In the genomic region with DNA sequence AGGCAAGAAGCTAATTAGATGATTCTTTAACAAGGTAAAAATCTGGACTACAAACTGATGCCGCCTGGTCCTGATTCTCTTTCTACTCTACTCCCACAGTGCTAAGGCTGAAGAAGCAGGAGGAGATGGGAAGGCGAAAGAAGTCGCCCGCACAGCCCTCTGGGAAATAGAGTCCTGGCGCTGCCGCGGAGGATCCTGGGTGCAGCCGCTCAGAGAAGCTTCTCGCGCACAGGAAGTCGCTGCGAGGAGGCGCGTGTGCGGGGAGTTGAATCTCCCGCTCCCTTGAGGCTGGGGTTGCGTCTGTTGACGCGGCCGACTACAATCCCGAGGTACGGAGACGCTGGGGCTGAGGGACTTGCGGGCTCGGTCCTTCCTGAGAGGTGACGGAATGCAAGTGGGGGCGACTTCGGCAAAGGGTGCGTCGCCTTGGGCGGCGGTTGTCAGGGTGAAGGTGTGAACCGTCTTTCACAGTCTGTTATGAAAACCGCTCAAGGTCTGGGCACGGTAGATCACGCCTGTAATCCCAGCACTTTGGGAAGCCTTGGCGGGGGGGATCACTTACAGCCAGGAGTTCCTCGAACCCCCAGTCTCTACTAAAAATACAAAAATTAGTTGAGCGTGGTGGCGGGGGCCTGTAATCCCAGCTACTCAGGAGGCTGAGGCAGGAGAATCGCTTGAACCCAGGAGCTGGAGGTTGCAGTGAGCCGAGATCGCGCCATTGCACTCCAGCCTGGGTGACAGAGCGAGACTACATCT, we compare ENCODE assay signal across 1 cellular context.
TF ChIP-seq lines count a peak whose summit lies in the region.

A gene (plus strand): TSS at position 212 of the 756 bp plus-strand sequence. CDS start 5,078 bp downstream, outside the sequence.

TF ChIP-seq in K562, 482 proteins besides CTCF, POLR2A, EP300 and RAD21 (continued from another document and continues in another):
- TF ChIP-seq, protein P1, sequence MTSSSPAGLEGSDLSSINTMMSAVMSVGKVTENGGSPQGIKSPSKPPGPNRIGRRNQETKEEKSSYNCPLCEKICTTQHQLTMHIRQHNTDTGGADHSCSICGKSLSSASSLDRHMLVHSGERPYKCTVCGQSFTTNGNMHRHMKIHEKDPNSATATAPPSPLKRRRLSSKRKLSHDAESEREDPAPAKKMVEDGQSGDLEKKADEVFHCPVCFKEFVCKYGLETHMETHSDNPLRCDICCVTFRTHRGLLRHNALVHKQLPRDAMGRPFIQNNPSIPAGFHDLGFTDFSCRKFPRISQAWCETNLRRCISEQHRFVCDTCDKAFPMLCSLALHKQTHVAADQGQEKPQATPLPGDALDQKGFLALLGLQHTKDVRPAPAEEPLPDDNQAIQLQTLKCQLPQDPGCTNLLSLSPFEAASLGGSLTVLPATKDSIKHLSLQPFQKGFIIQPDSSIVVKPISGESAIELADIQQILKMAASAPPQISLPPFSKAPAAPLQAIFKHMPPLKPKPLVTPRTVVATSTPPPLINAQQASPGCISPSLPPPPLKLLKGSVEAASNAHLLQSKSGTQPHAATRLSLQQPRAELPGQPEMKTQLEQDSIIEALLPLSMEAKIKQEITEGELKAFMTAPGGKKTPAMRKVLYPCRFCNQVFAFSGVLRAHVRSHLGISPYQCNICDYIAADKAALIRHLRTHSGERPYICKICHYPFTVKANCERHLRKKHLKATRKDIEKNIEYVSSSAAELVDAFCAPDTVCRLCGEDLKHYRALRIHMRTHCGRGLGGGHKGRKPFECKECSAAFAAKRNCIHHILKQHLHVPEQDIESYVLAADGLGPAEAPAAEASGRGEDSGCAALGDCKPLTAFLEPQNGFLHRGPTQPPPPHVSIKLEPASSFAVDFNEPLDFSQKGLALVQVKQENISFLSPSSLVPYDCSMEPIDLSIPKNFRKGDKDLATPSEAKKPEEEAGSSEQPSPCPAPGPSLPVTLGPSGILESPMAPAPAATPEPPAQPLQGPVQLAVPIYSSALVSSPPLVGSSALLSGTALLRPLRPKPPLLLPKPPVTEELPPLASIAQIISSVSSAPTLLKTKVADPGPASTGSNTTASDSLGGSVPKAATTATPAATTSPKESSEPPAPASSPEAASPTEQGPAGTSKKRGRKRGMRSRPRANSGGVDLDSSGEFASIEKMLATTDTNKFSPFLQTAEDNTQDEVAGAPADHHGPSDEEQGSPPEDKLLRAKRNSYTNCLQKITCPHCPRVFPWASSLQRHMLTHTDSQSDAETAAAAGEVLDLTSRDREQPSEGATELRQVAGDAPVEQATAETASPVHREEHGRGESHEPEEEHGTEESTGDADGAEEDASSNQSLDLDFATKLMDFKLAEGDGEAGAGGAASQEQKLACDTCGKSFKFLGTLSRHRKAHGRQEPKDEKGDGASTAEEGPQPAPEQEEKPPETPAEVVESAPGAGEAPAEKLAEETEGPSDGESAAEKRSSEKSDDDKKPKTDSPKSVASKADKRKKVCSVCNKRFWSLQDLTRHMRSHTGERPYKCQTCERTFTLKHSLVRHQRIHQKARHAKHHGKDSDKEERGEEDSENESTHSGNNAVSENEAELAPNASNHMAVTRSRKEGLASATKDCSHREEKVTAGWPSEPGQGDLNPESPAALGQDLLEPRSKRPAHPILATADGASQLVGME (CRISPR knock-in tag; IDR thresholded peaks at IDR 0.05), result 0 out of 2 replicates have a peak, but pooled peaks have one; percentile 75
- TF ChIP-seq ZNF75A (CRISPR knock-in tag; IDR thresholded peaks at IDR 0.05), result no peak
- no peak for TF ChIP-seq LEF1 (IDR thresholded peaks at IDR 0.05)
- TF ChIP-seq GABPB1 (CRISPR knock-in tag; IDR thresholded peaks at IDR 0.05), result peak; percentile 95
- no peak for TF ChIP-seq FOXA1 (IDR thresholded peaks at IDR 0.05; ENCODE audit: borderline replicate concordance)
- no peak for TF ChIP-seq NFE2L1 (tag; IDR thresholded peaks at IDR 0.05; ENCODE audit: borderline replicate concordance, low read depth)
- TF ChIP-seq NR2F6 (CRISPR knock-in tag; IDR thresholded peaks at IDR 0.05), result no peak
- TF ChIP-seq POLR2G (IDR thresholded peaks at IDR 0.05; ENCODE audit: low read depth, low read length), result peak; percentile 92
- TF ChIP-seq PYGO2 (tag; IDR thresholded peaks at IDR 0.05), result no peak
- no peak for TF ChIP-seq DPF2 (IDR thresholded peaks at IDR 0.05)
- no peak for TF ChIP-seq SRF (CRISPR knock-in tag; IDR thresholded peaks at IDR 0.05)
- TF ChIP-seq MBD2 (IDR thresholded peaks at IDR 0.05; ENCODE audit: borderline replicate concordance, low read depth), result peak; percentile 73; the same call in 1 of the 2 replicates
- TF ChIP-seq, protein P2, sequence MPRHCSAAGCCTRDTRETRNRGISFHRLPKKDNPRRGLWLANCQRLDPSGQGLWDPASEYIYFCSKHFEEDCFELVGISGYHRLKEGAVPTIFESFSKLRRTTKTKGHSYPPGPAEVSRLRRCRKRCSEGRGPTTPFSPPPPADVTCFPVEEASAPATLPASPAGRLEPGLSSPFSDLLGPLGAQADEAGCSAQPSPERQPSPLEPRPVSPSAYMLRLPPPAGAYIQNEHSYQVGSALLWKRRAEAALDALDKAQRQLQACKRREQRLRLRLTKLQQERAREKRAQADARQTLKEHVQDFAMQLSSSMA (CRISPR knock-in tag; IDR thresholded peaks at IDR 0.05), result no peak
- TF ChIP-seq HNRNPK (IDR thresholded peaks at IDR 0.05; ENCODE audit: low read depth, low read length, poor library complexity, severe bottlenecking), result no peak
- TF ChIP-seq RBM39 (optimal IDR thresholded peaks at IDR 0.05; ENCODE audit: low read depth, low read length), result no peak
- peak; percentile 31; the same call in 1 of the 2 replicates for TF ChIP-seq ARID1B (IDR thresholded peaks at IDR 0.05)
- TF ChIP-seq TAF7 (tag; IDR thresholded peaks at IDR 0.05), result peak; percentile 32; the same call in 1 of the 2 replicates
- peak; percentile 30; the same call in 1 of the 2 replicates for TF ChIP-seq HDAC8 (tag; IDR thresholded peaks at IDR 0.05)
- no peak for TF ChIP-seq NCOR1 (IDR thresholded peaks at IDR 0.05)
- TF ChIP-seq CBFB (CRISPR knock-in tag; IDR thresholded peaks at IDR 0.05), result 0 out of 2 replicates have a peak, but pooled peaks have one; percentile 66
- TF ChIP-seq MEF2A (IDR thresholded peaks at IDR 0.05; ENCODE audit: control insufficient read depth, low read depth, low read length), result no peak
- TF ChIP-seq, protein P3, sequence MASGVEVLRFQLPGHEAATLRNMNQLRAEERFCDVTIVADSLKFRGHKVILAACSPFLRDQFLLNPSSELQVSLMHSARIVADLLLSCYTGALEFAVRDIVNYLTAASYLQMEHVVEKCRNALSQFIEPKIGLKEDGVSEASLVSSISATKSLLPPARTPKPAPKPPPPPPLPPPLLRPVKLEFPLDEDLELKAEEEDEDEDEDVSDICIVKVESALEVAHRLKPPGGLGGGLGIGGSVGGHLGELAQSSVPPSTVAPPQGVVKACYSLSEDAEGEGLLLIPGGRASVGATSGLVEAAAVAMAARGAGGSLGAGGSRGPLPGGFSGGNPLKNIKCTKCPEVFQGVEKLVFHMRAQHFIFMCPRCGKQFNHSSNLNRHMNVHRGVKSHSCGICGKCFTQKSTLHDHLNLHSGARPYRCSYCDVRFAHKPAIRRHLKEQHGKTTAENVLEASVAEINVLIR (CRISPR knock-in tag; IDR thresholded peaks at IDR 0.05), result peak; percentile 32; the same call in 1 of the 2 replicates
- no peak for TF ChIP-seq GTF2E2 (tag; IDR thresholded peaks at IDR 0.05)
- TF ChIP-seq BRD4 (IDR thresholded peaks at IDR 0.05), result no peak
- no peak for TF ChIP-seq MCM7 (IDR thresholded peaks at IDR 0.05)
- peak; percentile 88 for TF ChIP-seq EP400 (IDR thresholded peaks at IDR 0.05)
- TF ChIP-seq, protein P4, sequence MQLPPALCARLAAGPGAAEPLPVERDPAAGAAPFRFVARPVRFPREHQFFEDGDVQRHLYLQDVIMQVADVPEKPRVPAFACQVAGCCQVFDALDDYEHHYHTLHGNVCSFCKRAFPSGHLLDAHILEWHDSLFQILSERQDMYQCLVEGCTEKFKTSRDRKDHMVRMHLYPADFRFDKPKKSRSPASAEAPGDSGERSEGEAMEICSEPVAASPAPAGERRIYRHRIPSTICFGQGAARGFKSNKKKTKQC (CRISPR knock-in tag; IDR thresholded peaks at IDR 0.05), result peak; percentile 98
- TF ChIP-seq, protein P5, sequence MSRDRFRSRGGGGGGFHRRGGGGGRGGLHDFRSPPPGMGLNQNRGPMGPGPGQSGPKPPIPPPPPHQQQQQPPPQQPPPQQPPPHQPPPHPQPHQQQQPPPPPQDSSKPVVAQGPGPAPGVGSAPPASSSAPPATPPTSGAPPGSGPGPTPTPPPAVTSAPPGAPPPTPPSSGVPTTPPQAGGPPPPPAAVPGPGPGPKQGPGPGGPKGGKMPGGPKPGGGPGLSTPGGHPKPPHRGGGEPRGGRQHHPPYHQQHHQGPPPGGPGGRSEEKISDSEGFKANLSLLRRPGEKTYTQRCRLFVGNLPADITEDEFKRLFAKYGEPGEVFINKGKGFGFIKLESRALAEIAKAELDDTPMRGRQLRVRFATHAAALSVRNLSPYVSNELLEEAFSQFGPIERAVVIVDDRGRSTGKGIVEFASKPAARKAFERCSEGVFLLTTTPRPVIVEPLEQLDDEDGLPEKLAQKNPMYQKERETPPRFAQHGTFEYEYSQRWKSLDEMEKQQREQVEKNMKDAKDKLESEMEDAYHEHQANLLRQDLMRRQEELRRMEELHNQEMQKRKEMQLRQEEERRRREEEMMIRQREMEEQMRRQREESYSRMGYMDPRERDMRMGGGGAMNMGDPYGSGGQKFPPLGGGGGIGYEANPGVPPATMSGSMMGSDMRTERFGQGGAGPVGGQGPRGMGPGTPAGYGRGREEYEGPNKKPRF (IDR thresholded peaks at IDR 0.05; ENCODE audit: low read depth, low read length), result no peak
- no peak for TF ChIP-seq RHOXF2B (CRISPR knock-in tag; conservative IDR thresholded peaks at IDR 0.05)
- TF ChIP-seq ESRRA (IDR thresholded peaks at IDR 0.05; ENCODE audit: borderline replicate concordance, low read depth), result peak; percentile 12; the same call in 1 of the 2 replicates
- TF ChIP-seq SOX6 (IDR thresholded peaks at IDR 0.05), result peak; percentile 57; the same call in 1 of the 2 replicates
- no peak for TF ChIP-seq POLR2H (tag; IDR thresholded peaks at IDR 0.05; ENCODE audit: low read depth)
- TF ChIP-seq FUS (optimal IDR thresholded peaks at IDR 0.05; ENCODE audit: low read depth, low read length), result no peak
- TF ChIP-seq, protein P6, sequence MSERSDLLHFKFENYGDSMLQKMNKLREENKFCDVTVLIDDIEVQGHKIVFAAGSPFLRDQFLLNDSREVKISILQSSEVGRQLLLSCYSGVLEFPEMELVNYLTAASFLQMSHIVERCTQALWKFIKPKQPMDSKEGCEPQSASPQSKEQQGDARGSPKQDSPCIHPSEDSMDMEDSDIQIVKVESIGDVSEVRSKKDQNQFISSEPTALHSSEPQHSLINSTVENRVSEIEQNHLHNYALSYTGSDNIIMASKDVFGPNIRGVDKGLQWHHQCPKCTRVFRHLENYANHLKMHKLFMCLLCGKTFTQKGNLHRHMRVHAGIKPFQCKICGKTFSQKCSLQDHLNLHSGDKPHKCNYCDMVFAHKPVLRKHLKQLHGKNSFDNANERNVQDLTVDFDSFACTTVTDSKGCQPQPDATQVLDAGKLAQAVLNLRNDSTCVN (CRISPR knock-in tag; IDR thresholded peaks at IDR 0.05), result peak; percentile 56; the same call in 1 of the 2 replicates
- no peak for TF ChIP-seq MIER1 (IDR thresholded peaks at IDR 0.05; ENCODE audit: low read depth)
- TF ChIP-seq, protein P7, sequence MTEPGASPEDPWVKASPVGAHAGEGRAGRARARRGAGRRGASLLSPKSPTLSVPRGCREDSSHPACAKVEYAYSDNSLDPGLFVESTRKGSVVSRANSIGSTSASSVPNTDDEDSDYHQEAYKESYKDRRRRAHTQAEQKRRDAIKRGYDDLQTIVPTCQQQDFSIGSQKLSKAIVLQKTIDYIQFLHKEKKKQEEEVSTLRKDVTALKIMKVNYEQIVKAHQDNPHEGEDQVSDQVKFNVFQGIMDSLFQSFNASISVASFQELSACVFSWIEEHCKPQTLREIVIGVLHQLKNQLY (CRISPR knock-in tag; conservative IDR thresholded peaks at IDR 0.05), result peak in 1 of 2 experiments; percentile 93; a peak in 1 of 4 replicates
- no peak for TF ChIP-seq ZNF696 (CRISPR knock-in tag; conservative IDR thresholded peaks at IDR 0.05)
- TF ChIP-seq, protein P8, sequence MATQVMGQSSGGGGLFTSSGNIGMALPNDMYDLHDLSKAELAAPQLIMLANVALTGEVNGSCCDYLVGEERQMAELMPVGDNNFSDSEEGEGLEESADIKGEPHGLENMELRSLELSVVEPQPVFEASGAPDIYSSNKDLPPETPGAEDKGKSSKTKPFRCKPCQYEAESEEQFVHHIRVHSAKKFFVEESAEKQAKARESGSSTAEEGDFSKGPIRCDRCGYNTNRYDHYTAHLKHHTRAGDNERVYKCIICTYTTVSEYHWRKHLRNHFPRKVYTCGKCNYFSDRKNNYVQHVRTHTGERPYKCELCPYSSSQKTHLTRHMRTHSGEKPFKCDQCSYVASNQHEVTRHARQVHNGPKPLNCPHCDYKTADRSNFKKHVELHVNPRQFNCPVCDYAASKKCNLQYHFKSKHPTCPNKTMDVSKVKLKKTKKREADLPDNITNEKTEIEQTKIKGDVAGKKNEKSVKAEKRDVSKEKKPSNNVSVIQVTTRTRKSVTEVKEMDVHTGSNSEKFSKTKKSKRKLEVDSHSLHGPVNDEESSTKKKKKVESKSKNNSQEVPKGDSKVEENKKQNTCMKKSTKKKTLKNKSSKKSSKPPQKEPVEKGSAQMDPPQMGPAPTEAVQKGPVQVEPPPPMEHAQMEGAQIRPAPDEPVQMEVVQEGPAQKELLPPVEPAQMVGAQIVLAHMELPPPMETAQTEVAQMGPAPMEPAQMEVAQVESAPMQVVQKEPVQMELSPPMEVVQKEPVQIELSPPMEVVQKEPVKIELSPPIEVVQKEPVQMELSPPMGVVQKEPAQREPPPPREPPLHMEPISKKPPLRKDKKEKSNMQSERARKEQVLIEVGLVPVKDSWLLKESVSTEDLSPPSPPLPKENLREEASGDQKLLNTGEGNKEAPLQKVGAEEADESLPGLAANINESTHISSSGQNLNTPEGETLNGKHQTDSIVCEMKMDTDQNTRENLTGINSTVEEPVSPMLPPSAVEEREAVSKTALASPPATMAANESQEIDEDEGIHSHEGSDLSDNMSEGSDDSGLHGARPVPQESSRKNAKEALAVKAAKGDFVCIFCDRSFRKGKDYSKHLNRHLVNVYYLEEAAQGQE (CRISPR knock-in tag; IDR thresholded peaks at IDR 0.05; ENCODE audit: low read depth), result peak; percentile 53; the same call in 1 of the 2 replicates
- TF ChIP-seq NR4A1 (CRISPR knock-in tag; IDR thresholded peaks at IDR 0.05), result 0 out of 2 replicates have a peak, but pooled peaks have one; percentile 52
- peak; percentile 66; the same call in 1 of the 2 replicates for TF ChIP-seq NR4A1 (tag; IDR thresholded peaks at IDR 0.05)
- peak; percentile 37; the same call in 1 of the 2 replicates for TF ChIP-seq TCF3 (CRISPR knock-in tag; IDR thresholded peaks at IDR 0.05)
- TF ChIP-seq, protein P9, sequence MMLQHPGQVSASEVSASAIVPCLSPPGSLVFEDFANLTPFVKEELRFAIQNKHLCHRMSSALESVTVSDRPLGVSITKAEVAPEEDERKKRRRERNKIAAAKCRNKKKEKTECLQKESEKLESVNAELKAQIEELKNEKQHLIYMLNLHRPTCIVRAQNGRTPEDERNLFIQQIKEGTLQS (IDR thresholded peaks at IDR 0.05), result no peak; the same call in 1 of the 2 replicates
- TF ChIP-seq, protein P9 (CRISPR knock-in tag; conservative IDR thresholded peaks at IDR 0.05), result peak; percentile 70; the same call in 1 of the 2 replicates
- no peak for TF ChIP-seq RFX5 (IDR thresholded peaks at IDR 0.05; ENCODE audit: low read depth, low read length)
- no peak for TF ChIP-seq MTF1 (CRISPR knock-in tag; IDR thresholded peaks at IDR 0.05; ENCODE audit: borderline replicate concordance)
- TF ChIP-seq ZZZ3 (IDR thresholded peaks at IDR 0.05), result no peak
- TF ChIP-seq HNRNPLL (IDR thresholded peaks at IDR 0.05; ENCODE audit: low read depth, low read length, poor library complexity, severe bottlenecking), result no peak
- no peak for TF ChIP-seq CREBBP (IDR thresholded peaks at IDR 0.05; ENCODE audit: low read depth, low read length)
